In the genomic region with DNA sequence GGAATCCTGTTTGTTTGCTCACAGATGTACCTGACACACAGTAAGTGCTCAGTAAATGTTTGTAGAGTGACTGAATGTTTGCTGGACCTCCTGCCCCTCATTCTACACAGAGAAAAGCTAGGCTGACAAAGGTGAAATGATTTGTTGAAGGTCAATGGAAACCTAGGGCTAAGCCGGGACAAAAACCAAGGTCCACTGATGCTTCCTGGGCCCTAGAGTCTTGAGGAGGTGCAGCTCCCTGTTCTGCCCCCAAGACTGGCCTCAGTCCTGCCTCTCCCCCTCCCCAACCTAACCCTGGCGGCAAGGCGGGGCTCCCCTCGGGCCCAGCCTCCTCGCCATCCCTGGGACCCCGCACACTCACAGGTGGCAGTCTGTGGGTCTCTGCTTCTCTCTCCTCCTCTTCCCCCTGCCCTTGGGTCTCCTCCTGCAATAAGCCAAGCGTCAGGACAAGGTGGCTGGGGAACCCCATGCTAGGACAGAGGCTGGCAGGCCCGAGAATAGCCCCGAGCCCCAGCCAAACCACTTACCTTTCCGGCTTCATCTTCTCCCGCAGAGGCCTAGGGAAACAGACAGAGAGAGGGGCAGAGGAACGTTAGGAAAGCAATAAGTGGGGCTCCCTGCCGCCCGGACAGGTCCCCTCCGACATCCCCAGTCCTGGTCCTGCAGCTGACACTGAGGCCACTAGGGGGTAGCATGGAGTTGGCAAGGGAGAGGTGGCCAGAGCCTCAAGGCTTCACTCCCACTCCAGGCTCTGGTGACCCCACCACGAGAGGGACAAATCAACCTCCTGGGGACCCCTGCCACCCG, we compare ENCODE assay signal across 8 cellular contexts. TPM values are rescaled to one million over a fixed set of nuclear protein-coding genes. Genes with fewer than 3 reads are reported as not detected.
DNase-seq lines count a peak whose midpoint lies in the region; ATAC-seq, FAIRE-seq and TF ChIP-seq lines count a peak whose summit lies in the region.

No MANE protein-coding gene starts in this region.

- WGBS in GM12878 (ENCODE audit: insufficient coverage, insufficient replicate concordance, low lambda C conversion rate, missing lambda C conversion rate): 37% methylated on average over 17 of the region's 17 CpGs

- SMC1A ChIA-PET in GM12878 (lab: Charles Lee; ENCODE audit: uncharacterized antibody, unreplicated experiment): interaction anchor here (1.0 to 6.1 kb wide), 4 partner anchors 85 to 358 kb away, joined by 3 to 32 read pairs (median 6); no protein-coding TSS in a partner anchor

- no peaks in the 10 kb centered on the region for H3K9me3 ChIP-seq in GM12878 (replicated peaks; ENCODE audit: control insufficient read depth, insufficient read depth, low read length)

- TF ChIP-seq CTCF in GM12878 (IDR thresholded peaks at IDR 0.05 in 2 of 3, conservative IDR thresholded peaks at IDR 0.05 in 1 of 3; ENCODE audit: control insufficient read depth in 2 of 3, extremely low read depth in 1 of 3, insufficient read depth in 1 of 3, low read depth in 3 of 3, low read length in 3 of 3): peak; percentile 90 to 96 (median 94)

- no peak for TF ChIP-seq EP300 in GM12878 (IDR thresholded peaks at IDR 0.05; ENCODE audit: borderline replicate concordance in 1 of 2, control insufficient read depth in 1 of 2, low read depth in 2 of 2, low read length in 2 of 2)

- no peak overlapping the region for H3K4me3 ChIP-seq in GM12878

- TF ChIP-seq POLR2A in GM12878 (IDR thresholded peaks at IDR 0.05; ENCODE audit: low read depth, low read length): no peak

- no peak overlapping the region for H3K4me2 ChIP-seq in GM12878 (ENCODE audit: control insufficient read depth, insufficient read depth)

- RAD21 ChIA-PET in GM12878 (lab: Charles Lee; ENCODE audit: unreplicated experiment): interaction anchor here (0.8 to 2.6 kb wide), 7 partner anchors 9 to 143 kb away, joined by 3 to 17 read pairs (median 6); a partner anchor contains a TSS

- H2AFZ ChIP-seq in GM12878 (ENCODE audit: control insufficient read depth, low read depth, low read length): peak overlapping the region; percentile 57

- intact Hi-C loops in GM12878 (cut with micrococcal nuclease; ENCODE audit: unreplicated experiment): loop anchor here (1.0 to 10.0 kb wide), 3 partner anchors 32 to 359 kb away; no protein-coding TSS in a partner anchor

- no peaks in the 10 kb centered on the region for H3K36me3 Mint-ChIP-seq in immature natural killer cell

- H3K4me1 ChIP-seq in GM12878 (ENCODE audit: control insufficient read depth, insufficient read depth, low read length): peaks cover 23% of the 10 kb centered on the region

- H3K9ac ChIP-seq in GM12878 (ENCODE audit: control insufficient read depth, insufficient read depth, low read length): no peak overlapping the region

- H3K36me3 ChIP-seq in GM12878 (ENCODE audit: control insufficient read depth in 2 of 2, insufficient read depth in 2 of 2, low read length in 1 of 2): no peaks in the 10 kb centered on the region

- no peak overlapping the region for H3K27ac ChIP-seq in GM12878 (ENCODE audit: control insufficient read depth, insufficient read depth)

- no peaks in the 10 kb centered on the region for H3K9me3 Mint-ChIP-seq in immature natural killer cell

- H3K27me3 ChIP-seq in GM12878 (replicated peaks in 1 of 2; ENCODE audit: control insufficient read depth in 2 of 2, insufficient read depth in 2 of 2, low read length in 1 of 2): no peaks in the 10 kb centered on the region

- DNase-seq in ACHN: peak; percentile 76
- DNase-seq in NCI-H187 treated with DMSO at 0.1 percent for 48 hours (lab: John Stamatoyannopoulos, UW): peak; percentile 35
- peak; percentile 76 for DNase-seq in UCSD-AML1 (lab: John Stamatoyannopoulos, UW; ENCODE audit: unreplicated experiment)
- DNase-seq in GM12878 (ENCODE audit: low read depth, low spot score): no peak
- peak; percentile 70 to 74 (median 71) for DNase-seq in immature natural killer cell
- peak; percentile 53 to 82 (median 65) for DNase-seq in stimulated activated CD4-positive, alpha-beta T cell treated with anti-CD3 and anti-CD28 coated beads, Interleukin-12 subunit alpha, Interleukin-12 subunit beta, amount 100 ng/mL, for 48 hours (ENCODE audit: low read depth in 2 of 3, low spot score in 1 of 3)

- peaks cover 30 to 36% of the 10 kb centered on the region in 2 donors for H3K4me1 Mint-ChIP-seq in immature natural killer cell

- CTCF ChIA-PET in GM12878 (lab: Yijun Ruan, JAX): interaction anchor here (0.5 to 9.1 kb wide), 29 partner anchors 8 to 358 kb away, joined by 3 to 129 read pairs (median 5); a partner anchor contains a TSS

- H3K27ac Mint-ChIP-seq in immature natural killer cell: peak overlapping the region in 3 of 6 donors; percentile 30 to 92 (median 47)

- BruUV-seq in GM12878 (replicated peaks; lab: Mats Ljungman, UMichigan): no TSS peak

- ATAC-seq in GM18907 (IDR thresholded peaks at IDR 0.05; ENCODE audit: unreplicated experiment) (peak; percentile 49), GM12878 (peak; percentile 84), HG02870 (IDR thresholded peaks at IDR 0.05; ENCODE audit: unreplicated experiment) (no peak)

- H3K27me3 Mint-ChIP-seq in immature natural killer cell (ENCODE audit: low read depth in 3 of 3): peaks cover 0 to 5% (median 3%) of the 10 kb centered on the region in 3 donors

- peak overlapping the region in 4 of 5 donors; percentile 22 to 60 (median 48) for H3K4me3 Mint-ChIP-seq in immature natural killer cell

- in situ Hi-C loops in ACHN (cut with HindIII; ENCODE audit: low pct_ligation_motif_present, low pct_unique_long_range_greater_than_20kb, low sequenced_read_pairs): no loop called here
- in situ Hi-C loops in GM12878 (cut with MboI): no loop called here

- TF ChIP-seq RAD21 in GM12878 (IDR thresholded peaks at IDR 0.05; ENCODE audit: insufficient read depth, low read depth, low read length): peak; percentile 87

- no peaks in the 10 kb centered on the region for H4K20me1 ChIP-seq in GM12878 (ENCODE audit: control insufficient read depth, insufficient read depth)

- no peaks in the 10 kb centered on the region for H3K79me2 ChIP-seq in GM12878 (ENCODE audit: control insufficient read depth, insufficient read depth, low read length)

- FAIRE-seq in GM12878 (lab: Jason Lieb, UNC): peak; percentile 87

- POLR2A ChIA-PET in GM12878 (lab: Charles Lee): interaction anchor here (1.0 kb wide), 1 partner anchor 118 kb away, joined by 3 read pairs; a partner anchor contains a TSS

RNA-seq across cellular contexts. Expression of a gene that starts 9.3 kb away (rescaled TPM):
- 13.5 and 14.0 TPM in 2 replicates for total RNA-seq in GM12878 (2013; cell fraction: nucleolus; rRNA removed)
- 0.76 and 0.79 TPM in 2 replicates for total RNA-seq in GM12878 (2014; rRNA removed)
- total RNA-seq in GM12878 (2014; rRNA removed; fragmentation: Illumina TruSeq; extraction: Trizol): 0.40 and 0.46 TPM in 2 replicates
- total RNA-seq in GM12878 (2021): 1.0 and 1.1 TPM in 2 replicates
- 1.0 TPM for polyA plus RNA-seq in GM12878 (2011; ENCODE audit: low read depth)
- 2.4 and 5.5 TPM in 2 replicates for polyA plus RNA-seq in GM12878 (2011; rRNA removed)
- polyA plus RNA-seq in GM12878 (2011; cell fraction: cytosol; rRNA removed): 4.5 and 4.9 TPM in 2 replicates
- polyA plus RNA-seq in GM12878 (2011; cell fraction: nucleus; rRNA removed): 7.8 and 12.6 TPM in 2 replicates
- 2.0 and 2.9 TPM in 2 replicates for polyA plus RNA-seq in GM12878 (2012)
- 0.27 and 0.32 TPM in 2 replicates for polyA plus RNA-seq in GM12878 (2014; fragmentation: Illumina TruSeq; extraction: Trizol)
- under 1 TPM; 0.11 to 0.16 TPM for polyA plus RNA-seq in GM12878 (2014; fragmentation: Nextera tagmentation; extraction: Ambion mirVana)
- polyA plus RNA-seq in GM12878 (2014; rRNA removed): 0.46 and 0.66 TPM in 2 replicates
- 1 to 10 TPM; 3.5 to 4.2 TPM for polyA plus RNA-seq in GM12878 (2016; fragmentation: Nextera tagmentation; extraction: Ambion mirVana)
- 3.4 and 6.9 TPM in 2 replicates for polyA minus RNA-seq in GM12878 (2011; rRNA and poly(A)+ RNA removed)
- polyA minus RNA-seq in GM12878 (2011; cell fraction: cytosol; rRNA and poly(A)+ RNA removed): 1.4 and 3.5 TPM in 2 replicates
- polyA minus RNA-seq in GM12878 (2011; cell fraction: nucleus; rRNA and poly(A)+ RNA removed): 8.7 and 9.3 TPM in 2 replicates
- under 1 TPM in 2 of 3 donors, not detected in 1; 0.06 to 0.07 TPM for polyA plus RNA-seq in immature natural killer cell

RNA-seq across cellular contexts. Expression of a gene that starts 23.0 kb away (rescaled TPM):
- total RNA-seq in GM12878 (2013; cell fraction: nucleolus; rRNA removed): 0.37 and 0.96 TPM in 2 replicates
- total RNA-seq in GM12878 (2014; rRNA removed) (3.5 and 4.7 TPM in 2 replicates), GM12878 (2014; rRNA removed; fragmentation: Illumina TruSeq; extraction: Trizol) (1.9 and 2.1 TPM in 2 replicates), GM12878 (2021) (2.8 and 4.2 TPM in 2 replicates)
- polyA plus RNA-seq in GM12878 (2011; ENCODE audit: low read depth): 0.85 TPM
- polyA plus RNA-seq in GM12878 (2011; rRNA removed) (0.04 and 0.14 TPM in 2 replicates), GM12878 (2014; fragmentation: Illumina TruSeq; extraction: Trizol) (0.54 and 2.1 TPM in 2 replicates), GM12878 (2014; fragmentation: Nextera tagmentation; extraction: Ambion mirVana) (under 1 TPM; 0.23 to 0.73 TPM), GM12878 (2014; rRNA removed) (3.4 and 4.2 TPM in 2 replicates), GM12878 (2016; fragmentation: Nextera tagmentation; extraction: Ambion mirVana) (1 to 10 TPM; 1.3 to 2.0 TPM), immature natural killer cell (1 to 10 TPM in 1 of 3 donors, under 1 TPM in 1, not detected in 1; 0.34 to 1.3 TPM)
- 0.07 and 0.08 TPM in 2 replicates for polyA plus RNA-seq in GM12878 (2011; cell fraction: cytosol; rRNA removed)
- polyA plus RNA-seq in GM12878 (2011; cell fraction: nucleus; rRNA removed): 0.22 and 0.31 TPM in 2 replicates
- polyA plus RNA-seq in GM12878 (2012): 2.6 and 2.9 TPM in 2 replicates
- polyA minus RNA-seq in GM12878 (2011; rRNA and poly(A)+ RNA removed): 0.05 TPM in 1 of 2 replicates, not detected in the other
- polyA minus RNA-seq in GM12878 (2011; cell fraction: cytosol; rRNA and poly(A)+ RNA removed): not detected in 2 replicates
- polyA minus RNA-seq in GM12878 (2011; cell fraction: nucleus; rRNA and poly(A)+ RNA removed): 0.29 TPM in 1 of 2 replicates, not detected in the other

RNA-seq across cellular contexts. Expression of a gene that starts 56.7 kb away (rescaled TPM):
- total RNA-seq in GM12878 (2013; cell fraction: nucleolus; rRNA removed): 35.5 and 38.2 TPM in 2 replicates
- total RNA-seq in GM12878 (2014; rRNA removed) (54.4 and 68.7 TPM in 2 replicates), GM12878 (2014; rRNA removed; fragmentation: Illumina TruSeq; extraction: Trizol) (36.9 and 39.6 TPM in 2 replicates), GM12878 (2021) (52.5 and 58.6 TPM in 2 replicates)
- 32.2 TPM for polyA plus RNA-seq in GM12878 (2011; ENCODE audit: low read depth)
- polyA plus RNA-seq in GM12878 (2011; rRNA removed) (125 and 168 TPM in 2 replicates), GM12878 (2014; fragmentation: Illumina TruSeq; extraction: Trizol) (72.5 and 78.8 TPM in 2 replicates), GM12878 (2014; fragmentation: Nextera tagmentation; extraction: Ambion mirVana) (10 to 100 TPM; 17.4 to 32.3 TPM), GM12878 (2014; rRNA removed) (72.2 and 91.4 TPM in 2 replicates), GM12878 (2016; fragmentation: Nextera tagmentation; extraction: Ambion mirVana) (10 to 100 TPM; 85.8 to 94.4 TPM), immature natural killer cell (10 to 100 TPM; 32.6 to 64.5 (median 57.4) TPM)
- polyA plus RNA-seq in GM12878 (2011; cell fraction: cytosol; rRNA removed): 150 and 158 TPM in 2 replicates
- polyA plus RNA-seq in GM12878 (2011; cell fraction: nucleus; rRNA removed): 84.4 and 109 TPM in 2 replicates
- polyA plus RNA-seq in GM12878 (2012): 37.3 and 38.7 TPM in 2 replicates
- polyA minus RNA-seq in GM12878 (2011; rRNA and poly(A)+ RNA removed): 89.6 and 107 TPM in 2 replicates
- 23.5 and 25.8 TPM in 2 replicates for polyA minus RNA-seq in GM12878 (2011; cell fraction: cytosol; rRNA and poly(A)+ RNA removed)
- 25.3 and 53.3 TPM in 2 replicates for polyA minus RNA-seq in GM12878 (2011; cell fraction: nucleus; rRNA and poly(A)+ RNA removed)
